Comparison of ENCODE assay signal across 19 cellular contexts in the genomic region with DNA sequence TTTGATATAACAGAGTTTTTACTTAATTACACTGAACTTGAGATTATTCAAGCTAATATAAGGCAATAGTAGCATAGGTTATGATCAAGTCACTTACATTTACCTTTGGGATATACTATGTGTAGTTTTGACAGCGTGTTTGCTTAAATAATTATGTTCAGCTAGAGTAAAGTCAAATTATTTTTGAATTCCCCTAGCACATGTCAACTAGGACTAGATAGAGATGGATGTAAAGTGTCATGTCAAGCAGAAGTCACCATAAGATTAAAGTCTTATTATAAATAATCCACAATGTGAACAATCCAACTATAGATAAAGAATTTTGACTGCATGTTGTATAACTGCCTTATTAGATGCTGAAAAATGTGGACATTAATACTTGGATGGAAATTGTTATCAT.
DNase-seq lines count a peak whose midpoint lies in the region; ATAC-seq, FAIRE-seq and TF ChIP-seq lines count a peak whose summit lies in the region.
"Had no signal": no experiment of that assay in that cellular context is flagged by ENCODE, and none has a peak within 500 bp of the region (broad histone marks: within the 10 kb centered on the region; RNA-seq: fewer than 3 reads in every experiment).

No MANE protein-coding gene starts in this region.

- H3K9me3 ChIP-seq in IMR-90 (ENCODE audit: control insufficient read depth, insufficient read depth, low read length) = no peaks in the 10 kb centered on the region
- no peaks in the 10 kb centered on the region for H3K9me3 ChIP-seq in RWPE2 (ENCODE audit: severe bottlenecking)
- H3K9me3 ChIP-seq in astrocyte (ENCODE audit: insufficient read depth, low read depth, low read length) = no peaks in the 10 kb centered on the region

- intact Hi-C loops in IMR-90 (cut with micrococcal nuclease) = no loop called here

- no peak overlapping the region for H2BK15ac ChIP-seq in IMR-90 (ENCODE audit: low read depth, low read length)

- no peaks in the 10 kb centered on the region for H3K27me3 ChIP-seq in IMR-90 (ENCODE audit: control insufficient read depth, insufficient read depth, low read length)
- H3K27me3 ChIP-seq in RWPE2 (ENCODE audit: insufficient read depth, poor library complexity, severe bottlenecking) = no peaks in the 10 kb centered on the region
- no peaks in the 10 kb centered on the region for H3K27me3 ChIP-seq in astrocyte (ENCODE audit: insufficient read depth, low read length)

- H3K4me2 ChIP-seq in IMR-90 (ENCODE audit: low read depth, low read length) = no peak overlapping the region
- H3K4me2 ChIP-seq in astrocyte (ENCODE audit: low read length) = no peak overlapping the region
- H3K4me2 ChIP-seq: GM23338 had no signal

- no peak overlapping the region for H4K91ac ChIP-seq in IMR-90 (ENCODE audit: insufficient read depth, low read depth, low read length)

- no peak for TF ChIP-seq RAD21 in IMR-90 (IDR thresholded peaks at IDR 0.05; ENCODE audit: low read length)

- no peak overlapping the region for H3K4me3 Mint-ChIP-seq in astrocyte (ENCODE audit: unreplicated experiment)
- H3K4me3 Mint-ChIP-seq: CD4-positive, alpha-beta T cell; GM23338 had no signal

- H3K23ac ChIP-seq in IMR-90 (ENCODE audit: low read depth, low read length) = no peak overlapping the region

- BruUV-seq in IMR-90 (replicated peaks; lab: Mats Ljungman, UMichigan) = no TSS peak

- H3K79me1 ChIP-seq in IMR-90 (ENCODE audit: low read depth in 1 of 2, low read length in 2 of 2) = no peaks in the 10 kb centered on the region

- no peaks in the 10 kb centered on the region for H3K36me3 Mint-ChIP-seq in astrocyte (ENCODE audit: low read depth, unreplicated experiment)

- FAIRE-seq in astrocyte (lab: Jason Lieb, UNC) = no peak
- FAIRE-seq: GM12892, GM18507, H54 had no signal

- H3K4me3 ChIP-seq in IMR-90 (ENCODE audit: insufficient read depth, low read depth, low read length) (no peak overlapping the region), RWPE2 (ENCODE audit: severe bottlenecking) (no peak overlapping the region), astrocyte (ENCODE audit: insufficient read depth, low read depth, low read length) (no peak overlapping the region)
- H3K4me3 ChIP-seq: GM23338 had no signal

- H2AFZ ChIP-seq in IMR-90 (replicated peaks; ENCODE audit: low read length, poor library complexity) (no peak overlapping the region), astrocyte (ENCODE audit: low read depth, low read length) (no peak overlapping the region)
- H2AFZ ChIP-seq: GM23338 had no signal

- peaks cover 28% of the 10 kb centered on the region for H3K4me1 Mint-ChIP-seq in astrocyte (ENCODE audit: low read depth, unreplicated experiment)
- H3K4me1 Mint-ChIP-seq: GM23338 had no signal

- H2BK20ac ChIP-seq in IMR-90 (ENCODE audit: low read depth, low read length) = peak overlapping the region; percentile 23; the same call in 1 of the 2 replicates

- no peak for DNase-seq in IMR-90
- no peak for DNase-seq in RWPE2 (ENCODE audit: low spot score)
- no peak for DNase-seq in astrocyte (ENCODE audit: low read depth)
- DNase-seq in COR-L47 (lab: John Stamatoyannopoulos, UW) = no peak
- no peak for DNase-seq in NCI-H226
- DNase-seq: ACHN; AML-193; CD4-positive, alpha-beta T cell; DMS153; DMS79; GDM1; HCEC 1CT had no signal

- H4K5ac ChIP-seq in IMR-90 (ENCODE audit: low read depth, low read length) = peak overlapping the region; percentile 51; the same call in 1 of the 2 replicates

- H3K27ac ChIP-seq in IMR-90 (ENCODE audit: insufficient read depth, low read length) (no peak overlapping the region; the same call in 1 of the 2 replicates), RWPE2 (ENCODE audit: poor library complexity, severe bottlenecking) (peak overlapping the region; percentile 77), astrocyte (ENCODE audit: low read depth, low read length) (no peak overlapping the region)
- H3K27ac ChIP-seq: C4-2B, HL-60 had no signal

- TF ChIP-seq POLR2A in IMR-90 (IDR thresholded peaks at IDR 0.05; ENCODE audit: low read depth, low read length) = no peak

- H3K14ac ChIP-seq in IMR-90 (replicated peaks; ENCODE audit: low read depth, low read length) = no peak overlapping the region

- no peak overlapping the region for H2AK5ac ChIP-seq in IMR-90 (ENCODE audit: low read depth, low read length)

- no peak overlapping the region; a peak in 1 of 4 replicates for H4K8ac ChIP-seq in IMR-90 (ENCODE audit: low read depth in 2 of 2, low read length in 2 of 2)

- H3K27ac Mint-ChIP-seq in astrocyte (ENCODE audit: unreplicated experiment) = peak overlapping the region; percentile 93
- H3K27ac Mint-ChIP-seq: CD4-positive, alpha-beta T cell; GM23338 had no signal

- no peaks in the 10 kb centered on the region for H3K36me3 ChIP-seq in IMR-90 (ENCODE audit: control insufficient read depth, insufficient read depth, low read length)
- no peaks in the 10 kb centered on the region for H3K36me3 ChIP-seq in RWPE2 (ENCODE audit: low read depth)
- H3K36me3 ChIP-seq in astrocyte (ENCODE audit: insufficient read depth, low read length) = no peaks in the 10 kb centered on the region

- H3K9me3 Mint-ChIP-seq in astrocyte (ENCODE audit: unreplicated experiment) = no peaks in the 10 kb centered on the region
- H3K9me3 Mint-ChIP-seq: CD4-positive, alpha-beta T cell; GM23338 had no signal

- H4K20me1 ChIP-seq in IMR-90 (ENCODE audit: insufficient read depth, low read length) (no peaks in the 10 kb centered on the region), astrocyte (ENCODE audit: insufficient read depth, low read length) (no peaks in the 10 kb centered on the region)

- no peak for ATAC-seq in IMR-90 (ENCODE audit: low read depth)
- ATAC-seq in RWPE2 (ENCODE audit: low read depth) = no peak
- ATAC-seq in GM19324 (IDR thresholded peaks at IDR 0.05; ENCODE audit: low FRiP score, unreplicated experiment) = no peak
- ATAC-seq: GM23338 had no signal

- WGBS in IMR-90 (ENCODE audit: extremely low coverage in 2 of 2, insufficient read length in 1 of 2), 2 experiments = no CpG with 5 or more reads among the region's 1 CpG

- H3K79me2 ChIP-seq in astrocyte (ENCODE audit: insufficient read depth, low read length) = no peaks in the 10 kb centered on the region

- POLR2A ChIA-PET in IMR-90 (lab: Charles Lee; ENCODE audit: unreplicated experiment) = no interaction called here

- in situ Hi-C loops in IMR-90 (cut with MboI; ENCODE audit: low sequenced_read_pairs) = no loop called here

- no peak overlapping the region for H3K9ac ChIP-seq in IMR-90 (ENCODE audit: low read depth, low read length)
- no peak overlapping the region for H3K9ac ChIP-seq in astrocyte (ENCODE audit: low read length)

- H2AK9ac ChIP-seq in IMR-90 (replicated peaks; ENCODE audit: low read depth, low read length, poor library complexity) = no peak overlapping the region

- H3K56ac ChIP-seq in IMR-90 (ENCODE audit: extremely low read depth, insufficient read depth, low read length) = no peak overlapping the region

- TF ChIP-seq CTCF in IMR-90 (conservative IDR thresholded peaks at IDR 0.05; ENCODE audit: low read depth, low read length) = no peak
- TF ChIP-seq CTCF in RWPE2 (IDR thresholded peaks at IDR 0.05; ENCODE audit: poor library complexity, severe bottlenecking) = no peak
- TF ChIP-seq CTCF in astrocyte (IDR thresholded peaks at IDR 0.05; ENCODE audit: insufficient read depth, low read depth, low read length) = no peak

- no peaks in the 10 kb centered on the region for H3K9me1 ChIP-seq in IMR-90 (ENCODE audit: insufficient read depth, low read length)

- CTCF ChIA-PET in IMR-90 (lab: Yijun Ruan, JAX) = no interaction called here

- H2BK120ac ChIP-seq in IMR-90 (ENCODE audit: low read depth, low read length) = no peak overlapping the region

- H3K18ac ChIP-seq in IMR-90 (ENCODE audit: low read depth, low read length) = peak overlapping the region; percentile 64; the same call in 1 of the 2 replicates

- H3K27me3 Mint-ChIP-seq in astrocyte (ENCODE audit: low read depth, unreplicated experiment) = no peaks in the 10 kb centered on the region
- H3K27me3 Mint-ChIP-seq: CD4-positive, alpha-beta T cell had no signal

- H2BK5ac ChIP-seq in IMR-90 (ENCODE audit: low read depth, low read length, poor library complexity, severe bottlenecking) = peak overlapping the region; percentile 92

- H3K4ac ChIP-seq in IMR-90 (ENCODE audit: low read depth, low read length) = peak overlapping the region; percentile 22; the same call in 1 of the 2 replicates

- dilution Hi-C loops in IMR-90 (cut with HindIII; ENCODE audit: low sequenced_read_pairs, unreplicated experiment) = no loop called here

- H3K4me1 ChIP-seq in IMR-90 (ENCODE audit: control insufficient read depth, insufficient read depth, low read length) (peaks cover 2% of the 10 kb centered on the region; the same call in 1 of the 2 replicates), RWPE2 (ENCODE audit: insufficient read depth, poor library complexity, severe bottlenecking) (peaks cover 27% of the 10 kb centered on the region), astrocyte (ENCODE audit: insufficient read depth, low read length) (peaks cover 17% of the 10 kb centered on the region)

TF ChIP-seq in IMR-90, 13 proteins besides CTCF, POLR2A, EP300 and RAD21 (continues in another document):
- TF ChIP-seq MXI1 (IDR thresholded peaks at IDR 0.05; ENCODE audit: borderline replicate concordance, low read depth, low read length) (no peak), MAFK (IDR thresholded peaks at IDR 0.05; ENCODE audit: low read depth, low read length) (no peak), RFX5 (IDR thresholded peaks at IDR 0.05; ENCODE audit: low read depth, low read length) (no peak), FOS (IDR thresholded peaks at IDR 0.05; ENCODE audit: low read depth, low read length) (no peak), NFE2L2 (IDR thresholded peaks at IDR 0.05; ENCODE audit: low read depth, low read length) (no peak), BHLHE40 (IDR thresholded peaks at IDR 0.05; ENCODE audit: low read depth, low read length) (no peak)
- TF ChIP-seq, protein P1, sequence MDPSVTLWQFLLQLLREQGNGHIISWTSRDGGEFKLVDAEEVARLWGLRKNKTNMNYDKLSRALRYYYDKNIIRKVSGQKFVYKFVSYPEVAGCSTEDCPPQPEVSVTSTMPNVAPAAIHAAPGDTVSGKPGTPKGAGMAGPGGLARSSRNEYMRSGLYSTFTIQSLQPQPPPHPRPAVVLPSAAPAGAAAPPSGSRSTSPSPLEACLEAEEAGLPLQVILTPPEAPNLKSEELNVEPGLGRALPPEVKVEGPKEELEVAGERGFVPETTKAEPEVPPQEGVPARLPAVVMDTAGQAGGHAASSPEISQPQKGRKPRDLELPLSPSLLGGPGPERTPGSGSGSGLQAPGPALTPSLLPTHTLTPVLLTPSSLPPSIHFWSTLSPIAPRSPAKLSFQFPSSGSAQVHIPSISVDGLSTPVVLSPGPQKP (IDR thresholded peaks at IDR 0.05; ENCODE audit: borderline replicate concordance, low read depth, low read length) = no peak
- TF ChIP-seq, protein P2, sequence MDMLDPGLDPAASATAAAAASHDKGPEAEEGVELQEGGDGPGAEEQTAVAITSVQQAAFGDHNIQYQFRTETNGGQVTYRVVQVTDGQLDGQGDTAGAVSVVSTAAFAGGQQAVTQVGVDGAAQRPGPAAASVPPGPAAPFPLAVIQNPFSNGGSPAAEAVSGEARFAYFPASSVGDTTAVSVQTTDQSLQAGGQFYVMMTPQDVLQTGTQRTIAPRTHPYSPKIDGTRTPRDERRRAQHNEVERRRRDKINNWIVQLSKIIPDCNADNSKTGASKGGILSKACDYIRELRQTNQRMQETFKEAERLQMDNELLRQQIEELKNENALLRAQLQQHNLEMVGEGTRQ (IDR thresholded peaks at IDR 0.05; ENCODE audit: low read depth, low read length) = no peak
